In the genomic region with DNA sequence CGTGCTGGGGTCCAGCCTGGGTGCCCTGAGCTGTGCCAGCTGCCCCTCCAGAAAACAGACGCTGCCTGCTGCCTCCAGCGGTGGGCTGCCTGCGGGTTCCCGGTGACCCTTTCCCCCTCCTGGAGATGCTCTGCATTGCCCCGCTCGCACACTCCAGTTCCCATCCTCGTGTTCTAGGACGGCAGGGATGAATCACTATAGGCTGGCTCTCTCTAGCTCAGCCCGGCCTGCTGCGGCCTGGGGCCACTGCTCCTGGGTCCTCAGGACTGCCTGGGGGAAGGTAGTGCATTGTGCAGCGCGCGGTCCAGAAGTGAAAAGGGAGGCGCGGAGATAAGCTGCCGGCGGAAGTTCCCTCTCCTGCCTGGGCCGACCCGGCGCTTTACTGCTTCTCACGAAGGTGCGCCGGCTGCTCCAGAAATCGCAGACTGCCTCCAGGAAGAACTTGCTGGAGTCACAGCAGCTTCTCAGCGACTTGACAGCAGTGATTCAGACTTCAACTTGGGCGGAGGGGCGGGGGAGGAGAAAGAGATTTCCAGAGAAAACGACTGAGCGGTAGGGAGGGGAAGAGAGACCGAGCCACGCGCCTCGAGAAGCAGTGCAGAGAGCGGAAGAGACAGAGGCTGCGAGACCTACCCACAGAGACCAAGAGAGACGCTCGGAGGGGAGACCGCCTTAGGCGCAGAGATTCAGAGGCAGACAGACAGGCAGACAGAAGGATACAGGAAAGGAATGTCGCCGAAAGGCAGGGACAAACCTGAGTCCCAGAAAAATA, we compare ENCODE assay signal across 8 cellular contexts. TPM values are rescaled to one million over a fixed set of nuclear protein-coding genes. Genes with fewer than 3 reads are reported as not detected.
A peak's percentile ranks its signal among the peaks of the same experiment; 100 is the strongest.
DNase-seq lines count a peak whose midpoint lies in the region; ATAC-seq and TF ChIP-seq lines count a peak whose summit lies in the region.

No MANE protein-coding gene starts in this region.

- peak overlapping the region; percentile 47 for H3K27ac Mint-ChIP-seq in activated B cell treated with CpG ODN at 0.5 μM for 24 hours

- peak; percentile 94 for DNase-seq in ELF-1 (ENCODE audit: low read depth, low spot score)
- peak; percentile 92 for DNase-seq in H7
- no peak for DNase-seq in activated B cell treated with CpG ODN at 0.5 μM for 24 hours
- DNase-seq in fibroblast of villous mesenchyme (ENCODE audit: low read depth): peak; percentile 53
- peak; percentile 98 for DNase-seq in osteoblast (ENCODE audit: insufficient read length, low spot score, missing footprints)
- DNase-seq in GM19240 (ENCODE audit: insufficient read length, low spot score): no peak
- no peak for DNase-seq in middle frontal gyrus (ENCODE audit: extremely low spot score, low spot score)
- DNase-seq in MG63: no peak

- H3K36me3 ChIP-seq in H7 (replicated peaks; ENCODE audit: control insufficient read depth, insufficient read depth, low read length) (no peaks in the 10 kb centered on the region), osteoblast (ENCODE audit: insufficient read depth, low read length) (no peaks in the 10 kb centered on the region), MG63 (no peaks in the 10 kb centered on the region)

- H3K36me3 Mint-ChIP-seq in activated B cell treated with CpG ODN at 0.5 μM for 24 hours (ENCODE audit: low read depth): peaks cover 3% of the 10 kb centered on the region

- H4K20me1 ChIP-seq in osteoblast (ENCODE audit: insufficient read depth, low read length): no peaks in the 10 kb centered on the region

- peak overlapping the region; percentile 94 for H3K4me2 ChIP-seq in osteoblast (ENCODE audit: insufficient read depth, low read length)

- H3K9me3 Mint-ChIP-seq in activated B cell treated with CpG ODN at 0.5 μM for 24 hours: peaks cover 3% of the 10 kb centered on the region

- intact Hi-C loops in activated B cell treated with CpG ODN at 0.5 μM for 24 hours (cut with micrococcal nuclease): loop anchor here (1.0 to 10.0 kb wide), 4 partner anchors 19 to 364 kb away; no protein-coding TSS in a partner anchor

- POLR2A ChIA-PET in activated B cell treated with CpG ODN at 0.5 μM for 24 hours (lab: Charles Lee): interaction anchor here (0.6 kb wide), 1 partner anchor 230 kb away, joined by 3 read pairs; no protein-coding TSS in a partner anchor

- H3K9me3 ChIP-seq in osteoblast (ENCODE audit: low read depth, low read length) (no peaks in the 10 kb centered on the region), MG63 (no peaks in the 10 kb centered on the region)

- H3K27me3 ChIP-seq in H7 (ENCODE audit: control insufficient read depth, insufficient read depth, low read length): peaks cover 84% of the 10 kb centered on the region
- H3K27me3 ChIP-seq in osteoblast (ENCODE audit: insufficient read depth, low read length): peaks cover 41% of the 10 kb centered on the region
- no peaks in the 10 kb centered on the region for H3K27me3 ChIP-seq in MG63

- peaks cover 14% of the 10 kb centered on the region for H3K4me1 ChIP-seq in osteoblast (ENCODE audit: insufficient read depth, low read length)

- H3K79me2 ChIP-seq in osteoblast (ENCODE audit: insufficient read depth, low read length): no peaks in the 10 kb centered on the region

- peaks cover 29% of the 10 kb centered on the region for H3K4me1 Mint-ChIP-seq in activated B cell treated with CpG ODN at 0.5 μM for 24 hours

- H3K27me3 Mint-ChIP-seq in activated B cell treated with CpG ODN at 0.5 μM for 24 hours: peaks cover 55% of the 10 kb centered on the region

- H3K4me3 Mint-ChIP-seq in activated B cell treated with CpG ODN at 0.5 μM for 24 hours: peak overlapping the region; percentile 84

- peak overlapping the region; percentile 50 for H3K27ac ChIP-seq in osteoblast (ENCODE audit: low read depth, low read length)

- H2AFZ ChIP-seq in osteoblast (ENCODE audit: low read length): peak overlapping the region; percentile 91

- peak; percentile 68 for ATAC-seq in activated B cell treated with CpG ODN at 0.5 μM for 24 hours (ENCODE audit: low read depth)

- CTCF ChIA-PET in activated B cell treated with CpG ODN at 0.5 μM for 24 hours (lab: Charles Lee): no interaction called here

- TF ChIP-seq CTCF in activated B cell treated with CpG ODN at 0.5 μM for 24 hours (IDR thresholded peaks at IDR 0.05): no peak
- peak; percentile 18 for TF ChIP-seq CTCF in fibroblast of villous mesenchyme (IDR thresholded peaks at IDR 0.05; ENCODE audit: insufficient read depth, low read depth, low read length)
- TF ChIP-seq CTCF in osteoblast (IDR thresholded peaks at IDR 0.05; ENCODE audit: extremely low read depth, low read depth, low read length): peak; percentile 31

- H3K4me3 ChIP-seq in H7 (ENCODE audit: insufficient read depth, low read depth, low read length): peak overlapping the region; percentile 19
- peak overlapping the region; percentile 48 for H3K4me3 ChIP-seq in fibroblast of villous mesenchyme (ENCODE audit: low read depth, low read length)
- peak overlapping the region; percentile 71 for H3K4me3 ChIP-seq in osteoblast (ENCODE audit: insufficient read depth, low read length)
- H3K4me3 ChIP-seq in MG63: no peak overlapping the region

RNA-seq across cellular contexts. Expression of a gene that starts 6.7 kb away (rescaled TPM):
- 0.07 and 0.67 TPM in 2 replicates for total RNA-seq in H7 (2014; rRNA removed; shearing (Covaris generic))
- total RNA-seq in activated B cell treated with CpG ODN at 0.5 μM for 24 hours (not detected in 2 replicates), fibroblast of villous mesenchyme (3.2 and 4.3 TPM in 2 replicates), osteoblast (2.9 and 3.8 TPM in 2 replicates)
- total RNA-seq in MG63 (2014; rRNA removed; shearing (Covaris generic); ENCODE audit: low replicate concordance): 7.8 and 12.0 TPM in 2 replicates

Comparison
In these comparisons a context has a peak if more than half of its experiments do, and no peak if none do; other contexts are left out.
1. DNase-seq: peak in ELF-1 (single experiment), H7 (single experiment), fibroblast of villous mesenchyme (single experiment) and osteoblast (single experiment); none in activated B cell treated with CpG ODN at 0.5 μM for 24 hours (single experiment), GM19240 (single experiment), middle frontal gyrus (single experiment) and MG63 (single experiment).